Comparison of ENCODE assay signal across 1 cellular context in genomic region chr9:4617752-4618151, GRCh38.
TF ChIP-seq lines count a peak whose summit lies in the region.

No MANE protein-coding gene starts in this region.

TF ChIP-seq in GM23338, 12 proteins besides CTCF, POLR2A, EP300 and RAD21 (continued from another document):
- TF ChIP-seq ZNF462 (CRISPR knock-in tag; IDR thresholded peaks at IDR 0.05) (no peak), CREB1 (CRISPR knock-in tag; IDR thresholded peaks at IDR 0.05; ENCODE audit: low read depth) (no peak), JUNB (IDR thresholded peaks at IDR 0.05; ENCODE audit: unreplicated experiment) (no peak), ZNF331 (CRISPR knock-in tag; IDR thresholded peaks at IDR 0.05; ENCODE audit: low read depth) (no peak), NANOG (IDR thresholded peaks at IDR 0.05; ENCODE audit: borderline replicate concordance) (no peak), REST (IDR thresholded peaks at IDR 0.05; ENCODE audit: unreplicated experiment) (no peak), ETS1 (IDR thresholded peaks at IDR 0.05) (no peak), EZH2phosphoT487 (IDR thresholded peaks at IDR 0.05; ENCODE audit: unreplicated experiment) (no peak), EZH2 (IDR thresholded peaks at IDR 0.05; ENCODE audit: low read depth, unreplicated experiment) (no peak), POLR2AphosphoS5 (IDR thresholded peaks at IDR 0.05; ENCODE audit: low read depth) (no peak), ZNF114 (CRISPR knock-in tag; IDR thresholded peaks at IDR 0.05) (no peak)
